ENCODE assay signal across 17 cellular contexts in the genomic region with DNA sequence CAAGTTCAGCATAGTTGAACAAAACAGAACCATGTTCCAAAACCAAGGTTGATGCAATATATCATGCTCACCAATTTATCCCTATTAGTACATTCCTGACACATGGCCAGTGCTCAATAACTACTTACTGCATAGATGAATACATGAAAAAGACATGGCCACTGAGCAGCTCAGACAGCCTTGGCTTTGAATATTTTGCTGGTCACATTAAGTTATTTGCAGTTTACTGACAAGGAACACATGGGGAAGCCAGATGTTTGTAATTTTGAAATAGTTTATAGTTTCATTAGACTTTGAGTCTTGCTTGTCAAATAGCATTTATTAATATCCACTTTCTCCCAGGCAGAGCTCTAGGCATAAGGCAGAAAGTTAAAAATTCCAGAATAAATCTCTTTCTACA.
"Had no signal": no experiment of that assay in that cellular context is flagged by ENCODE, and none has a peak within 500 bp of the region (broad histone marks: within the 10 kb centered on the region; RNA-seq: fewer than 3 reads in every experiment).

No MANE protein-coding gene starts in this region.

- ATAC-seq: heart right ventricle; mucosa of descending colon; naive thymus-derived CD8-positive, alpha-beta T cell; right cardiac atrium had no signal

- H3K4me1 ChIP-seq: colonic mucosa, heart right ventricle had no signal

- H3K4me3 ChIP-seq: colonic mucosa, heart right ventricle, mucosa of descending colon, ovary had no signal

- DNase-seq: colonic mucosa; effector CD4-positive, alpha-beta T cell; endodermal cell; heart right ventricle; hypothalamus; kidney glomerular epithelial cell; mammary epithelial cell; mucosa of descending colon; naive thymus-derived CD8-positive, alpha-beta T cell; ovary; right cardiac atrium; small intestine; stimulated activated CD4-positive, alpha-beta T cell treated with anti-CD3 and anti-CD28 coated beads, Interleukin-12 subunit alpha, Interleukin-12 subunit beta, amount 100 ng/mL, for 4 hours; stimulated activated CD4-positive, alpha-beta T cell treated with anti-CD3 and anti-CD28 coated beads, Interleukin-2, amount 100 ng/mL, for 48 hours; stimulated activated naive CD4-positive, alpha-beta T cell treated with Interleukin-2 at 50 U/mL for 16 hours; trophoblast cell had no signal

- H3K9me3 ChIP-seq: colonic mucosa, heart right ventricle, mucosa of descending colon, neutrophil, ovary had no signal

- H3K36me3 ChIP-seq: colonic mucosa, heart right ventricle, neutrophil, ovary had no signal

- H3K27ac ChIP-seq: colonic mucosa, heart right ventricle, neutrophil, ovary had no signal

- H3K27me3 ChIP-seq: colonic mucosa, ovary had no signal
